Comparison of ENCODE assay signal across 27 cellular contexts in the genomic region with DNA sequence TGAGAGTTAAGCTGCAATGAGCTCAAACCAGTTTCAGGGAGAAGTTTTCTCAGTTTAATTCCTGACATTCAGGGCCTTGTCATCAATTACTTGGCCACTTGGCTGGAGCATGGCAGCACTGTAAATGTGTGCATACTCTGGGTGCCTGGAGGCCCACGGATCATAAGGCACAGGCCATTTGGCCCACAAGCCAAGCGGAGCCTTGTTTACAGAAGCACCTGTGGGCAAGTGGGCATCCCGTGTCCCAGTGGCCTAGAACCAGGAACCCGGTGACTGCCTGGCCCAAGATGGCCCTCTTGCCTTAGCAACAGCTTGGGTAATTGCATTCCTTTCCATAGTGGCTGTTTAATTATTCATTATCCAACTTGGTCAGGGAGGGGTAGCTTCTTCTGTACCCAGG.
"Had no signal": no experiment of that assay in that cellular context is flagged by ENCODE, and none has a peak within 500 bp of the region (broad histone marks: within the 10 kb centered on the region; RNA-seq: fewer than 3 reads in every experiment).

No MANE protein-coding gene starts in this region.

- H3K4me3 ChIP-seq: adrenal gland, body of pancreas, colonic mucosa, esophagus squamous epithelium, gastroesophageal sphincter had no signal

- H3K4me1 ChIP-seq: adrenal gland, colonic mucosa, esophagus squamous epithelium had no signal

- H3K9me3 ChIP-seq: adrenal gland, body of pancreas, colonic mucosa, esophagus squamous epithelium had no signal

- H3K27me3 ChIP-seq: adrenal gland, body of pancreas, colonic mucosa, esophagus squamous epithelium, gastroesophageal sphincter had no signal

- H3K27ac ChIP-seq: adrenal gland, body of pancreas, colonic mucosa, epithelial cell of prostate, esophagus squamous epithelium, gastroesophageal sphincter had no signal

- DNase-seq: activated CD4-positive, alpha-beta memory T cell treated with anti-CD3 and anti-CD28 coated beads for 36 hours; activated CD4-positive, alpha-beta T cell treated with anti-CD3 and anti-CD28 coated beads for 36 hours; activated CD4-positive, alpha-beta T cell treated with anti-CD3 and anti-CD28 coated beads, Interleukin-2, amount 10 ng/mL, durations not matched to agents 24 days and 14 days; activated CD4-positive, CD25-positive, alpha-beta regulatory T cell; activated CD4-positive, CD25-positive, alpha-beta regulatory T cell treated with anti-CD3 and anti-CD28 coated beads, Interleukin-2, amount 50 U/mL, for 72 hours; activated CD8-positive, alpha-beta memory T cell treated with anti-CD3 and anti-CD28 coated beads, Interleukin-2, amount 10 ng/mL, durations not matched to agents 7 days and 5 days; activated CD8-positive, alpha-beta memory T cell treated with anti-CD3 and anti-CD28 coated beads, Interleukin-2, amount 50 U/mL, for 4 hours; activated CD8-positive, alpha-beta T cell treated with anti-CD3 and anti-CD28 coated beads, Interleukin-2, amount 10 ng/mL, durations not matched to agents 7 days and 5 days; activated effector memory CD4-positive, alpha-beta T cell treated with anti-CD3 and anti-CD28 coated beads, Interleukin-2, amount 50 U/mL, for 16 hours; activated naive CD4-positive, alpha-beta T cell treated with anti-CD3 and anti-CD28 coated beads for 36 hours; activated naive CD8-positive, alpha-beta T cell treated with anti-CD3 and anti-CD28 coated beads for 36 hours; activated naive CD8-positive, alpha-beta T cell treated with anti-CD3 and anti-CD28 coated beads, Interleukin-2, amount 50 U/mL, for 24 hours; activated T-cell treated with anti-CD3 and anti-CD28 coated beads, Interleukin-2, amount 50 U/mL, for 1 hour; activated T-cell treated with anti-CD3 and anti-CD28 coated beads, Interleukin-2, amount 50 U/mL, for 48 hours; adrenal gland; amygdala; aorta; body of pancreas; caudate nucleus; cerebellar nuclear complex; colonic mucosa; effector CD8-positive, alpha-beta T cell; esophagus squamous epithelium; foreskin melanocyte; T-helper 2 cell had no signal

- H3K36me3 ChIP-seq: adrenal gland, colonic mucosa, esophagus squamous epithelium, gastroesophageal sphincter had no signal
